Comparison of ENCODE assay signal across 24 cellular contexts in genomic region chr1:24317081-24317480, GRCh38. TPM values are rescaled to one million over a fixed set of nuclear protein-coding genes. Genes with fewer than 3 reads are reported as not detected.
DNase-seq lines count a peak whose midpoint lies in the region; ATAC-seq and TF ChIP-seq lines count a peak whose summit lies in the region.
"Had no signal": no experiment of that assay in that cellular context is flagged by ENCODE, and none has a peak within 500 bp of the region (broad histone marks: within the 10 kb centered on the region; RNA-seq: fewer than 3 reads in every experiment).

No MANE protein-coding gene starts in this region.

- whole genome bisulfite sequencing in esophagus muscularis mucosa, result 85% methylated on average over 6 of the region's 6 CpGs

- no peak overlapping the region for H3K4me3 ChIP-seq in breast epithelium
- H3K4me3 ChIP-seq in esophagus muscularis mucosa, result no peak overlapping the region
- H3K4me3 ChIP-seq: pancreas, stomach, upper lobe of left lung had no signal

- H3K4me1 Mint-ChIP-seq in mesothelial cell of epicardium (peaks cover 53% of the 10 kb centered on the region), type B pancreatic cell (ENCODE audit: unreplicated experiment) (peaks cover 41% of the 10 kb centered on the region)

- H3K4me3 Mint-ChIP-seq in mesothelial cell of epicardium (no peak overlapping the region), type B pancreatic cell (no peak overlapping the region)
- H3K4me3 Mint-ChIP-seq: activated CD4-positive, alpha-beta memory T cell treated with anti-CD3 and anti-CD28 coated beads, Interleukin-2, amount 10 ng/mL, durations not matched to agents 7 days and 5 days; brain; natural killer cell treated with Interleukin-12 subunit alpha and Interleukin-12 subunit beta and Interleukin-15 and Interleukin-18, amount 100 ng/mL, for 72 hours had no signal

- DNase-seq in COLO668 (lab: John Stamatoyannopoulos, UW; ENCODE audit: unreplicated experiment), result peak; percentile 40
- peak; percentile 36 for DNase-seq in LoVo (ENCODE audit: low spot score)
- DNase-seq in breast epithelium (ENCODE audit: low spot score in 2 of 2), result peak in 1 of 2 donors; percentile 73
- no peak for DNase-seq in mesothelial cell of epicardium (ENCODE audit: low spot score in 2 of 2, unreplicated experiment in 2 of 2)
- DNase-seq in SIG-M5 treated with dmso at 0.1 percent for 504 hours (lab: John Stamatoyannopoulos, UW; ENCODE audit: unreplicated experiment), result no peak
- no peak for DNase-seq in type B pancreatic cell (ENCODE audit: extremely low spot score, unreplicated experiment)
- DNase-seq in esophagus muscularis mucosa (ENCODE audit: extremely low spot score), result no peak
- DNase-seq: activated CD4-positive, alpha-beta memory T cell treated with anti-CD3 and anti-CD28 coated beads, Interleukin-2, amount 10 ng/mL, durations not matched to agents 7 days and 5 days; activated CD4-positive, CD25-positive, alpha-beta regulatory T cell; activated effector memory CD4-positive, alpha-beta T cell treated with anti-CD3 and anti-CD28 coated beads, Interleukin-2, amount 50 U/mL, for 16 hours; effector CD8-positive, alpha-beta T cell; left colon; NCI-H146; NCI-H82; pancreas; stimulated activated CD4-positive, alpha-beta T cell treated with anti-CD3 and anti-CD28 coated beads, Interleukin-15, amount 100 ng/mL, for 24 hours; stomach; upper lobe of left lung had no signal

- H3K4me1 ChIP-seq in breast epithelium (peaks cover 10 to 23% of the 10 kb centered on the region in 2 donors), esophagus muscularis mucosa (peaks cover 12 to 31% (median 23%) of the 10 kb centered on the region in 4 donors)

- H3K27ac Mint-ChIP-seq in mesothelial cell of epicardium (peak overlapping the region; percentile 97), type B pancreatic cell (no peak overlapping the region)
- H3K27ac Mint-ChIP-seq: activated CD4-positive, alpha-beta memory T cell treated with anti-CD3 and anti-CD28 coated beads, Interleukin-2, amount 10 ng/mL, durations not matched to agents 7 days and 5 days; natural killer cell treated with Interleukin-12 subunit alpha and Interleukin-12 subunit beta and Interleukin-15 and Interleukin-18, amount 100 ng/mL, for 72 hours had no signal

- no peak for TF ChIP-seq EP300 in esophagus muscularis mucosa (IDR thresholded peaks at IDR 0.05)

- H3K27me3 Mint-ChIP-seq in mesothelial cell of epicardium (ENCODE audit: low read depth) (peaks cover 5% of the 10 kb centered on the region), type B pancreatic cell (peaks cover 33% of the 10 kb centered on the region)

- no peak for ATAC-seq in HG02678 (IDR thresholded peaks at IDR 0.05; ENCODE audit: unreplicated experiment)
- ATAC-seq: left colon; natural killer cell treated with Interleukin-12 subunit alpha and Interleukin-12 subunit beta and Interleukin-15 and Interleukin-18, amount 100 ng/mL, for 72 hours; pancreas; sciatic nerve had no signal

- H3K36me3 ChIP-seq in breast epithelium, result no peaks in the 10 kb centered on the region
- no peaks in the 10 kb centered on the region for H3K36me3 ChIP-seq in esophagus muscularis mucosa
- H3K36me3 ChIP-seq: pancreas, stomach, upper lobe of left lung had no signal

- no peaks in the 10 kb centered on the region for H3K36me3 Mint-ChIP-seq in mesothelial cell of epicardium
- H3K36me3 Mint-ChIP-seq in type B pancreatic cell, result peaks cover 7% of the 10 kb centered on the region
- H3K36me3 Mint-ChIP-seq: brain; natural killer cell treated with Interleukin-12 subunit alpha and Interleukin-12 subunit beta and Interleukin-15 and Interleukin-18, amount 100 ng/mL, for 72 hours had no signal

- H3K27ac ChIP-seq in breast epithelium, result peak overlapping the region; percentile 45 to 64
- no peak overlapping the region for H3K27ac ChIP-seq in esophagus muscularis mucosa (replicated peaks in 1 of 4)
- H3K27ac ChIP-seq: C4-2B, pancreas, stomach, upper lobe of left lung had no signal

- H3K9me3 ChIP-seq in breast epithelium (no peaks in the 10 kb centered on the region), esophagus muscularis mucosa (no peaks in the 10 kb centered on the region)
- H3K9me3 ChIP-seq: pancreas, stomach, upper lobe of left lung had no signal

- TF ChIP-seq POLR2A in breast epithelium (IDR thresholded peaks at IDR 0.05) (no peak), esophagus muscularis mucosa (IDR thresholded peaks at IDR 0.05; ENCODE audit: low read depth) (no peak)

- TF ChIP-seq CTCF in breast epithelium (IDR thresholded peaks at IDR 0.05), result no peak
- TF ChIP-seq CTCF in mesothelial cell of epicardium (IDR thresholded peaks at IDR 0.05; ENCODE audit: unreplicated experiment), result no peak
- no peak for TF ChIP-seq CTCF in type B pancreatic cell (conservative IDR thresholded peaks at IDR 0.05)
- TF ChIP-seq CTCF in esophagus muscularis mucosa (IDR thresholded peaks at IDR 0.05), result no peak

- intact Hi-C loops in breast epithelium (cut with DNase I; ENCODE audit: low total_unique reads), result no loop called here
- intact Hi-C loops in esophagus muscularis mucosa (cut with DNase I), result no loop called here

- H3K27me3 ChIP-seq in breast epithelium (no peaks in the 10 kb centered on the region), esophagus muscularis mucosa (peaks cover 0 to 57% (median 10%) of the 10 kb centered on the region in 4 donors)
- H3K27me3 ChIP-seq: pancreas had no signal

- H3K9me3 Mint-ChIP-seq in mesothelial cell of epicardium (no peaks in the 10 kb centered on the region), type B pancreatic cell (no peaks in the 10 kb centered on the region)
- H3K9me3 Mint-ChIP-seq: activated CD4-positive, alpha-beta memory T cell treated with anti-CD3 and anti-CD28 coated beads, Interleukin-2, amount 10 ng/mL, durations not matched to agents 7 days and 5 days; natural killer cell treated with Interleukin-12 subunit alpha and Interleukin-12 subunit beta and Interleukin-15 and Interleukin-18, amount 100 ng/mL, for 72 hours had no signal

RNA-seq across cellular contexts. Expression of gene GRHL3, which starts 2.1 kb away (rescaled TPM):
- total RNA-seq in breast epithelium, result 1 to 10 TPM in 1 of 3 donors, under 1 TPM in 1, not detected in 1; 0.98 to 4.0 TPM
- 17.1 to 19.1 TPM (median 17.9 TPM) in 3 replicates for total RNA-seq in mesothelial cell of epicardium
- total RNA-seq in type B pancreatic cell (ENCODE audit: low replicate concordance), result 70.6 and 194 TPM in 2 replicates
- total RNA-seq in esophagus muscularis mucosa, result not detected
- total RNA-seq: fibroblast of lung; natural killer cell treated with Interleukin-12 subunit alpha and Interleukin-12 subunit beta and Interleukin-15 and Interleukin-18, amount 100 ng/mL, for 72 hours; sciatic nerve had no signal

Comparison
In these comparisons a context has a peak if more than half of its experiments do, and no peak if none do; other contexts are left out.
1. DNase-seq: peak in COLO668 (single experiment) and LoVo (single experiment); none in mesothelial cell of epicardium (0 of 2), SIG-M5 treated with dmso at 0.1 percent for 504 hours (single experiment), type B pancreatic cell (single experiment) and esophagus muscularis mucosa (single experiment).
2. H3K27ac ChIP-seq: peak in breast epithelium (2 of 2); none in esophagus muscularis mucosa (0 of 4).